ENCODE assay signal across 8 cellular contexts in the genomic region with DNA sequence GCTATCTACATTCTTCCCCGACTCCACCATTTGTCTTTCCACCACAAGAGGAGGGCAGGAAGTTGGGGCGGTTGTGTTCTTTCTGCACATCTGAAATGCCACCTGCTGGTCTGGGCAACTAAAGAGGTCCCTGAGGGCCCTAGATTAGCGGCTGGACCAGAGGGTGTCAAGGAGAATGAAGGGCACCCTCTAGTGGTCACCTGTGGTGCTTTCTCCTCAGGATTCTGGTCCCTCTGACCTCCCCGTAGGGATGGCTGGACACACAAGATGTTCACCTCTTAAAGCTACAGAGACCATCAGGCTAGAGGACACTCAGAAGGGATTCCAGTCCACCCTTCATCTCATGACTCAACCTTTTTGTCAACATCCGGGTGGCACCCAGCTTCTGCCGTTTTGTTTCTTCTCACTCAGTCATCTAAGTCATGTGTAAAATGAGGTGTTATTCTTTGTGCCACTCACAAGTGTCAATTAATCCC. TPM values are rescaled to one million over a fixed set of nuclear protein-coding genes. Genes with fewer than 3 reads are reported as not detected.
DNase-seq lines count a peak whose midpoint lies in the region; ATAC-seq and TF ChIP-seq lines count a peak whose summit lies in the region.

No MANE protein-coding gene starts in this region.

- H4K5ac ChIP-seq in mesendoderm (ENCODE audit: low read length), result no peak overlapping the region

- H3K4me2 ChIP-seq in Karpas-422 (ENCODE audit: low read depth, low read length, poor library complexity, severe bottlenecking) (no peak overlapping the region), mesendoderm (ENCODE audit: low read length) (no peak overlapping the region)

- TF ChIP-seq CTCF in GM10248 (IDR thresholded peaks at IDR 0.05; ENCODE audit: control extremely low read depth, extremely low read depth, low read depth, missing control alignments), result peak; percentile 87
- TF ChIP-seq CTCF in colonic mucosa (IDR thresholded peaks at IDR 0.05), result peak; percentile 72
- peak; percentile 74 for TF ChIP-seq CTCF in upper lobe of right lung (IDR thresholded peaks at IDR 0.05)

- no peak overlapping the region for H3K9ac ChIP-seq in Karpas-422 (ENCODE audit: low read length)
- H3K9ac ChIP-seq in colonic mucosa (ENCODE audit: low read depth in 2 of 2, low read length in 2 of 2), result no peak overlapping the region
- H3K9ac ChIP-seq in mesendoderm (ENCODE audit: low read length), result no peak overlapping the region

- ATAC-seq in upper lobe of right lung, result peak; percentile 90

- no peak overlapping the region for H3K4me3 ChIP-seq in Karpas-422 (ENCODE audit: low read length)
- no peak overlapping the region for H3K4me3 ChIP-seq in colonic mucosa
- no peak overlapping the region for H3K4me3 ChIP-seq in mesendoderm (ENCODE audit: low read length)
- no peak overlapping the region for H3K4me3 ChIP-seq in upper lobe of right lung

- H3K36me3 ChIP-seq in Karpas-422 (ENCODE audit: insufficient read depth, low read length) (no peaks in the 10 kb centered on the region), colonic mucosa (no peaks in the 10 kb centered on the region), mesendoderm (ENCODE audit: control insufficient read depth, insufficient read depth, low read length) (no peaks in the 10 kb centered on the region), upper lobe of right lung (no peaks in the 10 kb centered on the region)

- WGBS in mesendoderm (ENCODE audit: extremely low coverage, insufficient coverage, low lambda C conversion rate), result no CpG with 5 or more reads among the region's 6 CpGs

- H3K4me1 ChIP-seq in Karpas-422 (ENCODE audit: low read length), result peaks cover 17% of the 10 kb centered on the region
- H3K4me1 ChIP-seq in colonic mucosa, result no peaks in the 10 kb centered on the region
- no peaks in the 10 kb centered on the region for H3K4me1 ChIP-seq in mesendoderm (ENCODE audit: control insufficient read depth, low read depth, low read length)
- no peaks in the 10 kb centered on the region for H3K4me1 ChIP-seq in upper lobe of right lung

- DNase-seq in 8988T (peak; percentile 55), GM10248 (ENCODE audit: extremely low spot score) (peak; percentile 65), Karpas-422 (peak; percentile 88), SKM-1 treated with dmso at 0.1 percent for 144 hours (lab: John Stamatoyannopoulos, UW; ENCODE audit: unreplicated experiment) (peak; percentile 54), colonic mucosa (peak; percentile 74), mesendoderm (peak; percentile 88), upper lobe of right lung (peak; percentile 69), DMS153 (lab: John Stamatoyannopoulos, UW) (no peak)

- intact Hi-C loops in colonic mucosa (cut with DNase I), result no loop called here
- intact Hi-C loops in upper lobe of right lung (cut with DNase I), result loop anchor here (5.0 kb wide), 1 partner anchor 40 kb away; no protein-coding TSS in a partner anchor

- no peak overlapping the region for H2AK5ac ChIP-seq in mesendoderm (ENCODE audit: low read length)

- CTCF ChIA-PET in GM10248 (lab: Yijun Ruan, JAX), result interaction anchor here (0.6 to 6.2 kb wide), 18 partner anchors 10 to 270 kb away, joined by 3 to 110 read pairs (median 4); partner anchors contain the start of genes SPAG7 and ZNF594

- H3K79me2 ChIP-seq in Karpas-422 (ENCODE audit: low read length), result no peaks in the 10 kb centered on the region
- H3K79me2 ChIP-seq in mesendoderm (ENCODE audit: control insufficient read depth, insufficient read depth, low read length), result no peaks in the 10 kb centered on the region

- POLR2A ChIA-PET in GM10248 (lab: Yijun Ruan, JAX), result interaction anchor here (1.0 kb wide), 1 partner anchor 14 kb away, joined by 3 read pairs; no protein-coding TSS in a partner anchor

- H3K9me2 ChIP-seq in Karpas-422 (replicated peaks; ENCODE audit: insufficient read depth, low read length), result no peaks in the 10 kb centered on the region

- H4K20me1 ChIP-seq in Karpas-422 (ENCODE audit: insufficient read depth, low read depth, low read length), result no peaks in the 10 kb centered on the region

- H2BK5ac ChIP-seq in mesendoderm (ENCODE audit: low read length), result no peak overlapping the region

- H3K9me3 ChIP-seq in Karpas-422 (ENCODE audit: low read length) (peaks cover 6% of the 10 kb centered on the region; the same call in 1 of the 2 replicates), colonic mucosa (no peaks in the 10 kb centered on the region), upper lobe of right lung (no peaks in the 10 kb centered on the region)

- H2AFZ ChIP-seq in Karpas-422 (ENCODE audit: low read length), result no peak overlapping the region

- H3K27ac ChIP-seq in Karpas-422 (ENCODE audit: low read length), result no peak overlapping the region
- H3K27ac ChIP-seq in colonic mucosa, result no peak overlapping the region
- no peak overlapping the region for H3K27ac ChIP-seq in mesendoderm (ENCODE audit: low read depth, low read length)
- H3K27ac ChIP-seq in upper lobe of right lung, result no peak overlapping the region

- H3K27me3 ChIP-seq in Karpas-422 (ENCODE audit: low read length) (no peaks in the 10 kb centered on the region; the same call in 1 of the 2 replicates), colonic mucosa (no peaks in the 10 kb centered on the region), mesendoderm (ENCODE audit: insufficient read depth, low read length, poor library complexity) (no peaks in the 10 kb centered on the region), upper lobe of right lung (no peaks in the 10 kb centered on the region)

- no peak overlapping the region for H2BK15ac ChIP-seq in mesendoderm (replicated peaks; ENCODE audit: low read depth)

- no peaks in the 10 kb centered on the region for H3K79me1 ChIP-seq in mesendoderm (ENCODE audit: low read length)

- no peak overlapping the region for H3K18ac ChIP-seq in mesendoderm (ENCODE audit: low read length)

- H3K23ac ChIP-seq in mesendoderm (ENCODE audit: low read length), result no peak overlapping the region

- no peak overlapping the region for H3K56ac ChIP-seq in mesendoderm (ENCODE audit: low read length)

- no peak overlapping the region for H4K8ac ChIP-seq in mesendoderm (ENCODE audit: low read depth, low read length)

- no peak overlapping the region for H3K4ac ChIP-seq in mesendoderm (ENCODE audit: low read depth, low read length)

- H2BK120ac ChIP-seq in mesendoderm (ENCODE audit: low read depth, low read length), result no peak overlapping the region

RNA-seq across cellular contexts. Expression of gene SCIMP, which starts 2.9 kb away (rescaled TPM):
- 0.67 TPM in 1 of 2 replicates, not detected in the other for total RNA-seq in Karpas-422 (2014; rRNA removed; shearing (Covaris generic); ENCODE audit: low replicate concordance)
- total RNA-seq in colonic mucosa (1 to 10 TPM in 1 of 2 donors, under 1 TPM in 1; 0.86 to 1.5 TPM), upper lobe of right lung (24.8 TPM)
- not detected for polyA plus RNA-seq in mesendoderm (2013, experiment 1 of 2)
- polyA plus RNA-seq in mesendoderm (2013, experiment 2 of 2), result not detected

RNA-seq across cellular contexts. Expression of gene RABEP1, which starts 44.5 kb away (rescaled TPM):
- 16.2 and 20.3 TPM in 2 replicates for total RNA-seq in Karpas-422 (2014; rRNA removed; shearing (Covaris generic); ENCODE audit: low replicate concordance)
- total RNA-seq in colonic mucosa (10 to 100 TPM; 22.6 to 23.2 TPM), upper lobe of right lung (43.9 TPM)
- 29.4 TPM for polyA plus RNA-seq in mesendoderm (2013, experiment 1 of 2)
- polyA plus RNA-seq in mesendoderm (2013, experiment 2 of 2), result 29.3 TPM

RNA-seq across cellular contexts. Expression of gene ZNF594, which starts 45.9 kb away (rescaled TPM):
- total RNA-seq in Karpas-422 (2014; rRNA removed; shearing (Covaris generic); ENCODE audit: low replicate concordance), result 14.5 and 23.0 TPM in 2 replicates
- total RNA-seq in colonic mucosa, result 1 to 10 TPM; 3.7 to 4.0 TPM
- polyA plus RNA-seq in mesendoderm (2013, experiment 1 of 2), result 4.9 TPM
- polyA plus RNA-seq in mesendoderm (2013, experiment 2 of 2), result 4.7 TPM
- total RNA-seq in upper lobe of right lung, result 7.1 TPM

Comparison
In these comparisons a context has a peak if more than half of its experiments do, and no peak if none do; other contexts are left out.
1. RNA of gene SCIMP, which starts 2.9 kb away (total RNA-seq): 24.8 TPM in upper lobe of right lung (single experiment); 0.86 to 1.5 TPM in colonic mucosa and 0.67 TPM in Karpas-422; every median in the first group is over 10 times any median in the second.
2. Peak in every context shown above with its lines, with median percentiles within 50 percentile points of each other: CTCF ChIP-seq.